13 cellular contexts compared by ENCODE assay signal in the genomic region with DNA sequence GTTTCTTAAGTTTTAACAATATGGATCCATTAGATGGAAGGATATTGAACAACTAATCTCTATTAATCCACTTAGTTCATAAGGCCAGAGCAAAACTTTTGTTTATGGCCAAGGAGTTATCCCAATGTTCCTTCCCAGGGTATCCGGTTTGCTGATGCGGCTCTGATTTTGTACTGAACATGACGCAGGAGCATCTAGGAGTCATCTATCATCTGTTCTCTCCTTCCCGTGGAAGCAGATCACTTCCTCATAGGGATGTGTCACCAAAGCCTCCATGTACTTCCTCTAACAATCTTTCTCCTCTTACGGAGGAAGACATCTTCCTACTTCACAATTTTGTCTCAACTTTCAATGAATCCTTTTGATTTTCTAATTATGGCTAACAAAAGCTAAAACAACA.
DNase-seq lines count a peak whose midpoint lies in the region; ATAC-seq and TF ChIP-seq lines count a peak whose summit lies in the region.
"Had no signal": no experiment of that assay in that cellular context is flagged by ENCODE, and none has a peak within 500 bp of the region (broad histone marks: within the 10 kb centered on the region; RNA-seq: fewer than 3 reads in every experiment).

No MANE protein-coding gene starts in this region.

- no peak overlapping the region for H3K9ac ChIP-seq in skeletal muscle tissue (ENCODE audit: low read depth in 1 of 3, low read length in 3 of 3)
- H3K9ac ChIP-seq: BLaER1 treated with 17β-estradiol and CSF1 and Interleukin-3, amounts not matched to agents 10 nM and 100 nM had no signal

- H3K27me3 ChIP-seq in right atrium auricular region: no peaks in the 10 kb centered on the region
- H3K27me3 ChIP-seq in skeletal muscle tissue (ENCODE audit: control insufficient read depth in 3 of 3, insufficient read depth in 3 of 3, low read length in 3 of 3): no peaks in the 10 kb centered on the region
- H3K27me3 ChIP-seq in aorta (ENCODE audit: control insufficient read depth in 1 of 2, insufficient read depth in 2 of 2, low read length in 1 of 2): no peaks in the 10 kb centered on the region
- H3K27me3 ChIP-seq: BLaER1 treated with 17β-estradiol and CSF1 and Interleukin-3, amounts not matched to agents 10 nM and 100 nM had no signal

- peak overlapping the region; percentile 23 to 33 for H3K27ac ChIP-seq in right atrium auricular region
- H3K27ac ChIP-seq in skeletal muscle tissue (ENCODE audit: low read depth, low read length): peak overlapping the region; percentile 44
- H3K27ac ChIP-seq in aorta (ENCODE audit: low read depth in 1 of 2, low read length in 2 of 2): no peak overlapping the region

- H3K4me1 ChIP-seq in right atrium auricular region (peaks cover 0 to 23% of the 10 kb centered on the region in 2 donors), skeletal muscle tissue (ENCODE audit: control insufficient read depth in 3 of 3, insufficient read depth in 3 of 3, low read length in 3 of 3) (peaks cover 0 to 4% (median 0%) of the 10 kb centered on the region in 3 donors), aorta (ENCODE audit: control insufficient read depth in 1 of 2, insufficient read depth in 2 of 2, low read length in 2 of 2) (peaks cover 0 to 2% of the 10 kb centered on the region in 2 donors)

- H3K9me3 ChIP-seq in right atrium auricular region (no peaks in the 10 kb centered on the region), skeletal muscle tissue (ENCODE audit: control insufficient read depth in 3 of 3, low read length in 3 of 3) (no peaks in the 10 kb centered on the region), aorta (ENCODE audit: control insufficient read depth, low read length) (no peaks in the 10 kb centered on the region)

- DNase-seq in HPDE6-E6E7 (ENCODE audit: extremely low spot score) (peak; percentile 35), astrocyte of the spinal cord (ENCODE audit: low read depth, low spot score) (peak; percentile 33), right atrium auricular region (ENCODE audit: low spot score) (no peak), aorta (no peak), RKO (ENCODE audit: low spot score) (no peak)
- no peak for DNase-seq in activated CD4-positive, alpha-beta T cell treated with anti-CD3 and anti-CD28 coated beads for 48 hours
- DNase-seq: activated CD4-positive, alpha-beta T cell treated with anti-CD3 and anti-CD28 coated beads, Interleukin-2, amount 10 ng/mL, durations not matched to agents 7 days and 5 days; activated naive CD4-positive, alpha-beta T cell; NCI-H1436; NCI-H774 had no signal

- no peaks in the 10 kb centered on the region for H3K36me3 ChIP-seq in right atrium auricular region
- no peaks in the 10 kb centered on the region for H3K36me3 ChIP-seq in skeletal muscle tissue (ENCODE audit: control insufficient read depth in 3 of 3, insufficient read depth in 3 of 3, low read length in 3 of 3)
- H3K36me3 ChIP-seq in aorta (ENCODE audit: control insufficient read depth in 1 of 2, insufficient read depth in 2 of 2, low read length in 1 of 2): no peaks in the 10 kb centered on the region

- 88 to 89% methylated on average over 5 of the region's 5 CpGs for WGBS in aorta, 2 donors

- in situ Hi-C loops in astrocyte of the spinal cord (cut with HindIII; ENCODE audit: low sequenced_read_pairs): no loop called here

- intact Hi-C loops in aorta (cut with DNase I): no loop called here

- ATAC-seq in aorta (ENCODE audit: low FRiP score) (no peak), HG03175 (IDR thresholded peaks at IDR 0.05; ENCODE audit: unreplicated experiment) (no peak)

- H3K4me3 ChIP-seq in astrocyte of the spinal cord (ENCODE audit: low read depth, low read length): no peak overlapping the region
- H3K4me3 ChIP-seq in right atrium auricular region: no peak overlapping the region
- H3K4me3 ChIP-seq in skeletal muscle tissue (ENCODE audit: low read length in 3 of 3): no peak overlapping the region
- no peak overlapping the region for H3K4me3 ChIP-seq in aorta (ENCODE audit: low read length in 2 of 2)
- H3K4me3 ChIP-seq: BLaER1 treated with 17β-estradiol and CSF1 and Interleukin-3, amounts not matched to agents 10 nM and 100 nM had no signal

- TF ChIP-seq CTCF in astrocyte of the spinal cord (IDR thresholded peaks at IDR 0.05; ENCODE audit: low read depth, low read length): no peak
- TF ChIP-seq CTCF in right atrium auricular region (IDR thresholded peaks at IDR 0.05): no peak

Comparison
In these comparisons a context has a peak if more than half of its experiments do, and no peak if none do; other contexts are left out.
1. DNase-seq: peak in HPDE6-E6E7 (single experiment) and astrocyte of the spinal cord (single experiment); none in right atrium auricular region (single experiment), activated CD4-positive, alpha-beta T cell treated with anti-CD3 and anti-CD28 coated beads for 48 hours (single experiment), aorta (0 of 2) and RKO (single experiment).
2. H3K27ac ChIP-seq: peak in right atrium auricular region (2 of 2) and skeletal muscle tissue (single experiment); none in aorta (0 of 2).